ENCODE assay signal across 1 cellular context in the genomic region with DNA sequence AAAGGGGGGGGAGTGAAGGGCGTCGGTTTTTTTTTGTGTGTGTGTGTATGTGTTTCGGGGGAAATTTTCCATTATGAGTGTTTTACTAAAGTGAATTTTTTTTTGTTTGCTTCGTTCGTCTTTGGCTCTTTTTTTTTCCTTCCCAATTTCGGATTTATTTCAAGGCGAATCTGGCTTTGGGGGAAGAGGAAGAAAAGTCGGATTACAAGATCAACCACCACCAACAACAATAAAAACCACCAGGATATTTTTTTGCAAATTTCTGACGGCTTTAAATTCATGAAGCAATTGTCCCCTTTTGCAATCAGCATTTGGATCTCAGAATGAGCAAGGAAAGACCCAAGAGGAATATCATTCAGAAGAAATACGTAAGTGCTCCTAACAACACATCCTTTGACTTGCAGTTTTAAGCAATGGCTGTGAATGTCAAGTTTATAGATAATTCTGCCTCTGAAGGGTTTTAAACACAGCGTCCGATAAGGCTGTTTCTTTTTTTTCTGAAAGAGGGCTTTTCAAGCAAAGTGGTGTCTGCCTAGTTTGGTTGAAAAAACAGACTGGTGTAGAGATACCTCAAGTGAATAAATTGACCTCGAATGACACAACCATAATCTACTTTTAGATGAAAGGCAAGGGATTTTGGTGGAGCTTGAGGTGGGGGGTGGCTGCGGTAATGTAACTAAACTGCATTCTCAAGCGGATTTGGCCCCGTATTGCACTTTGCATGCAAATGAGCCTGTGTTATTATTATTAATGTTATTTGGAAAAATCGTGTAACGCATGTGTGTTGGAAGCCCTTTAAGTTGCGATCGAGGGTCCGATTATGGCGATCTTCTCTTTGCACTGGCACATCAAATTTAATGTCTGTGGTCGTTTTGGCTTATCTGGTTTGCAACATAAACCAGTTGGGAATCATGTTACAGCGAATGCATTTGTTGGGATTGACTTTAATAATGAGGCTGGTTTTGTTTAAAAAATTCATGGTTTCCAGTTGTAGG.
TF ChIP-seq lines count a peak whose summit lies in the region.

No MANE protein-coding gene starts in this region.

TF ChIP-seq in HCT116, 20 proteins besides CTCF, POLR2A, EP300 and RAD21 (continued from another document):
- no peak for TF ChIP-seq SP1 (IDR thresholded peaks at IDR 0.05; ENCODE audit: low read depth)
- TF ChIP-seq EZH2 (IDR thresholded peaks at IDR 0.05), result no peak
- TF ChIP-seq, protein P1, sequence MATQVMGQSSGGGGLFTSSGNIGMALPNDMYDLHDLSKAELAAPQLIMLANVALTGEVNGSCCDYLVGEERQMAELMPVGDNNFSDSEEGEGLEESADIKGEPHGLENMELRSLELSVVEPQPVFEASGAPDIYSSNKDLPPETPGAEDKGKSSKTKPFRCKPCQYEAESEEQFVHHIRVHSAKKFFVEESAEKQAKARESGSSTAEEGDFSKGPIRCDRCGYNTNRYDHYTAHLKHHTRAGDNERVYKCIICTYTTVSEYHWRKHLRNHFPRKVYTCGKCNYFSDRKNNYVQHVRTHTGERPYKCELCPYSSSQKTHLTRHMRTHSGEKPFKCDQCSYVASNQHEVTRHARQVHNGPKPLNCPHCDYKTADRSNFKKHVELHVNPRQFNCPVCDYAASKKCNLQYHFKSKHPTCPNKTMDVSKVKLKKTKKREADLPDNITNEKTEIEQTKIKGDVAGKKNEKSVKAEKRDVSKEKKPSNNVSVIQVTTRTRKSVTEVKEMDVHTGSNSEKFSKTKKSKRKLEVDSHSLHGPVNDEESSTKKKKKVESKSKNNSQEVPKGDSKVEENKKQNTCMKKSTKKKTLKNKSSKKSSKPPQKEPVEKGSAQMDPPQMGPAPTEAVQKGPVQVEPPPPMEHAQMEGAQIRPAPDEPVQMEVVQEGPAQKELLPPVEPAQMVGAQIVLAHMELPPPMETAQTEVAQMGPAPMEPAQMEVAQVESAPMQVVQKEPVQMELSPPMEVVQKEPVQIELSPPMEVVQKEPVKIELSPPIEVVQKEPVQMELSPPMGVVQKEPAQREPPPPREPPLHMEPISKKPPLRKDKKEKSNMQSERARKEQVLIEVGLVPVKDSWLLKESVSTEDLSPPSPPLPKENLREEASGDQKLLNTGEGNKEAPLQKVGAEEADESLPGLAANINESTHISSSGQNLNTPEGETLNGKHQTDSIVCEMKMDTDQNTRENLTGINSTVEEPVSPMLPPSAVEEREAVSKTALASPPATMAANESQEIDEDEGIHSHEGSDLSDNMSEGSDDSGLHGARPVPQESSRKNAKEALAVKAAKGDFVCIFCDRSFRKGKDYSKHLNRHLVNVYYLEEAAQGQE (IDR thresholded peaks at IDR 0.05; ENCODE audit: low read depth), result no peak
- TF ChIP-seq EGR1 (IDR thresholded peaks at IDR 0.05; ENCODE audit: low read depth), result no peak
- TF ChIP-seq, protein P2, sequence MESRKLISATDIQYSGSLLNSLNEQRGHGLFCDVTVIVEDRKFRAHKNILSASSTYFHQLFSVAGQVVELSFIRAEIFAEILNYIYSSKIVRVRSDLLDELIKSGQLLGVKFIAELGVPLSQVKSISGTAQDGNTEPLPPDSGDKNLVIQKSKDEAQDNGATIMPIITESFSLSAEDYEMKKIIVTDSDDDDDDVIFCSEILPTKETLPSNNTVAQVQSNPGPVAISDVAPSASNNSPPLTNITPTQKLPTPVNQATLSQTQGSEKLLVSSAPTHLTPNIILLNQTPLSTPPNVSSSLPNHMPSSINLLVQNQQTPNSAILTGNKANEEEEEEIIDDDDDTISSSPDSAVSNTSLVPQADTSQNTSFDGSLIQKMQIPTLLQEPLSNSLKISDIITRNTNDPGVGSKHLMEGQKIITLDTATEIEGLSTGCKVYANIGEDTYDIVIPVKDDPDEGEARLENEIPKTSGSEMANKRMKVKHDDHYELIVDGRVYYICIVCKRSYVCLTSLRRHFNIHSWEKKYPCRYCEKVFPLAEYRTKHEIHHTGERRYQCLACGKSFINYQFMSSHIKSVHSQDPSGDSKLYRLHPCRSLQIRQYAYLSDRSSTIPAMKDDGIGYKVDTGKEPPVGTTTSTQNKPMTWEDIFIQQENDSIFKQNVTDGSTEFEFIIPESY (IDR thresholded peaks at IDR 0.05; ENCODE audit: extremely low read depth, insufficient replicate concordance, low read length), result no peak
- TF ChIP-seq, protein P3, sequence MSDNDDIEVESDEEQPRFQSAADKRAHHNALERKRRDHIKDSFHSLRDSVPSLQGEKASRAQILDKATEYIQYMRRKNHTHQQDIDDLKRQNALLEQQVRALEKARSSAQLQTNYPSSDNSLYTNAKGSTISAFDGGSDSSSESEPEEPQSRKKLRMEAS (IDR thresholded peaks at IDR 0.05), result no peak
- TF ChIP-seq ZFX (IDR thresholded peaks at IDR 0.05), result no peak
- no peak for TF ChIP-seq JUND (IDR thresholded peaks at IDR 0.05)
- TF ChIP-seq YY1 (IDR thresholded peaks at IDR 0.05; ENCODE audit: extremely low read depth, insufficient replicate concordance, low read depth, low read length), result no peak
